In the genomic region with DNA sequence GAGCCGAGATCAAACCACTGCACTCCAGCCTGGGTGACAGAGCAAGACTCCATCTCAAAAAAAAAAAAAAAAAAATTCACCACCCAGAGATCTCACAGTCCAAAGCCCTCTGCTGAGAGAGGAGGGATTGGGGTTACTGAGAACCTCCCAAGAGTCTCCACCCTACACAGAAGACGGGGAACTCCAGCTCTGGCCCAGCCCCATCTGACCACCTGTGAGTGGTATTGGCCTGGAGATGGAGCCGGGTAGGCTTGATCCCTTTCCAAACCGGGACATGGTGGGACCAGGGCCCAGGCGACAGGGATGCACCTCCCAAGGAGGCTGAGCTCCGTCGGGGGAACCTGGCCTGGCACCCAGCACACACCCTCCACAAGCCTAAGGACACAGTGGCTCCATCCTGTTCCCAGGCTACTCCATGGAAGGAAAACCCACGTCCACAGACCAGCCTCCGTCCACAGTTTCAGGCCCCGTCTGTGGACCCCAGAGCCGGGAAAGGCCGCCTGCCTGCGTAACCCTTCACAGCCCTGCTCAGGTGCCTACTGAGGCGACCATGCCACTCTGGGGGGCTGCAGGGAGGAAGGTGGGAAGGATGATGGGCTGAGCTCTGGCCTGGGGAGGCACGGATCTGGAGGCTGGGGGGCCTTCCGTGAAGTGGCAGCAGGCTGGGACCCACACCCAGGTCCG, we compare ENCODE assay signal across 10 cellular contexts. TPM values are rescaled to one million over a fixed set of nuclear protein-coding genes. Genes with fewer than 3 reads are reported as not detected.
DNase-seq lines count a peak whose midpoint lies in the region; ATAC-seq and TF ChIP-seq lines count a peak whose summit lies in the region.
"Had no signal": no experiment of that assay in that cellular context is flagged by ENCODE, and none has a peak within 500 bp of the region (broad histone marks: within the 10 kb centered on the region; RNA-seq: fewer than 3 reads in every experiment).

No MANE protein-coding gene starts in this region.

- H3K27ac ChIP-seq in DND-41 (ENCODE audit: low read length) (peak overlapping the region; percentile 81), Panc1 (ENCODE audit: low read length) (peak overlapping the region; percentile 84), esophagus muscularis mucosa (replicated peaks in 1 of 4) (peak overlapping the region in 2 of 4 donors; percentile 97), prostate gland (no peak overlapping the region)

- H3K27me3 ChIP-seq in DND-41 (ENCODE audit: insufficient read depth, low read length, poor library complexity) (no peaks in the 10 kb centered on the region), Panc1 (ENCODE audit: control insufficient read depth, insufficient read depth, low read length) (no peaks in the 10 kb centered on the region), esophagus muscularis mucosa (no peaks in the 10 kb centered on the region), prostate gland (replicated peaks; ENCODE audit: insufficient read depth) (no peaks in the 10 kb centered on the region)
- H3K27me3 ChIP-seq: body of pancreas had no signal

- CTCF ChIA-PET in Panc1 (lab: Charles Lee), result interaction anchor here (0.6 to 0.7 kb wide), 2 partner anchors 14 to 87 kb away, joined by 3 read pairs; no protein-coding TSS in a partner anchor

- peak overlapping the region; percentile 91 for H3K4me2 ChIP-seq in DND-41 (ENCODE audit: insufficient read depth, low read length)

- no TSS peak for BruUV-seq in Panc1 (replicated peaks; lab: Mats Ljungman, UMichigan)

- ATAC-seq in DND-41 (ENCODE audit: insufficient read depth, low read depth) (no peak), Panc1 (no peak), GM19463 (IDR thresholded peaks at IDR 0.05; ENCODE audit: unreplicated experiment) (no peak), HG03354 (IDR thresholded peaks at IDR 0.05; ENCODE audit: poor library complexity, severe bottlenecking, unreplicated experiment) (no peak)
- ATAC-seq: body of pancreas had no signal

- peaks cover 47% of the 10 kb centered on the region for H3K4me1 ChIP-seq in DND-41 (ENCODE audit: insufficient read depth, low read length)
- H3K4me1 ChIP-seq in Panc1 (ENCODE audit: control insufficient read depth, insufficient read depth, low read length), result peaks cover 20% of the 10 kb centered on the region
- H3K4me1 ChIP-seq in esophagus muscularis mucosa, result peaks cover 70 to 85% (median 82%) of the 10 kb centered on the region in 4 donors
- H3K4me1 ChIP-seq in prostate gland (replicated peaks), result peaks cover 40% of the 10 kb centered on the region

- H3K9me3 ChIP-seq in DND-41 (ENCODE audit: insufficient read depth, low read length, severe bottlenecking) (no peaks in the 10 kb centered on the region), Panc1 (ENCODE audit: control insufficient read depth, insufficient read depth, low read depth, low read length) (no peaks in the 10 kb centered on the region), esophagus muscularis mucosa (no peaks in the 10 kb centered on the region), prostate gland (no peaks in the 10 kb centered on the region)
- H3K9me3 ChIP-seq: body of pancreas had no signal

- WGBS in esophagus muscularis mucosa, result 35% methylated on average over 8 of the region's 17 CpGs
- 38% methylated on average over 16 of the region's 17 CpGs for WGBS in prostate gland

- peaks cover 69% of the 10 kb centered on the region for H3K79me2 ChIP-seq in DND-41 (ENCODE audit: insufficient read depth, low read length)

- POLR2A ChIA-PET in Panc1 (lab: Charles Lee), result interaction anchor here (0.7 to 1.0 kb wide), 3 partner anchors 34 to 220 kb away, joined by 3 to 7 read pairs (median 3); no protein-coding TSS in a partner anchor

- no peak for TF ChIP-seq EP300 in esophagus muscularis mucosa (IDR thresholded peaks at IDR 0.05)

- TF ChIP-seq CTCF in DND-41 (IDR thresholded peaks at IDR 0.05; ENCODE audit: borderline replicate concordance, extremely low read depth, low read length, poor library complexity, severe bottlenecking) (no peak), Panc1 (IDR thresholded peaks at IDR 0.05) (no peak), esophagus muscularis mucosa (IDR thresholded peaks at IDR 0.05) (no peak), prostate gland (IDR thresholded peaks at IDR 0.05) (no peak)

- DNase-seq in DND-41 (no peak), Panc1 (ENCODE audit: low read depth, low spot score) (no peak), esophagus muscularis mucosa (ENCODE audit: extremely low spot score) (no peak), prostate gland (ENCODE audit: low spot score) (no peak), cortex of kidney (lab: John Stamatoyannopoulos, UW) (no peak), NCI-H526 (lab: John Stamatoyannopoulos, UW) (no peak)
- DNase-seq: NCI-H187 had no signal

- intact Hi-C loops in Panc1 (cut with micrococcal nuclease; ENCODE audit: unreplicated experiment), result no loop called here
- intact Hi-C loops in esophagus muscularis mucosa (cut with DNase I), result no loop called here
- intact Hi-C loops in prostate gland (cut with DNase I), result no loop called here

- TF ChIP-seq POLR2A in esophagus muscularis mucosa (IDR thresholded peaks at IDR 0.05; ENCODE audit: low read depth) (no peak), prostate gland (IDR thresholded peaks at IDR 0.05) (no peak)

- H3K9ac ChIP-seq in DND-41 (ENCODE audit: low read depth, low read length), result peak overlapping the region; percentile 92

- in situ Hi-C loops in Panc1 (cut with HindIII; ENCODE audit: low pct_unique_long_range_greater_than_20kb, low sequenced_read_pairs), result no loop called here

- peaks cover 63% of the 10 kb centered on the region for H4K20me1 ChIP-seq in DND-41 (ENCODE audit: insufficient read depth, low read length)

- H3K36me3 ChIP-seq in DND-41 (ENCODE audit: insufficient read depth, low read length) (peaks cover 60% of the 10 kb centered on the region), Panc1 (ENCODE audit: control insufficient read depth, insufficient read depth, low read length) (no peaks in the 10 kb centered on the region; the same call in 1 of the 2 replicates), esophagus muscularis mucosa (peaks cover under 1 to 11% (median 10%) of the 10 kb centered on the region in 4 donors), prostate gland (no peaks in the 10 kb centered on the region)

- no peak overlapping the region for H2AFZ ChIP-seq in DND-41 (ENCODE audit: low read depth, low read length)

- H3K4me3 ChIP-seq in DND-41 (ENCODE audit: low read depth in 1 of 2, low read length in 2 of 2), result peak overlapping the region; percentile 81 to 89; a peak in 3 of 4 replicates
- peak overlapping the region; percentile 55 to 75 for H3K4me3 ChIP-seq in Panc1 (ENCODE audit: low read depth in 2 of 2, low read length in 2 of 2)
- peak overlapping the region; percentile 84 to 96 (median 89) for H3K4me3 ChIP-seq in esophagus muscularis mucosa
- peak overlapping the region; percentile 79 to 86 for H3K4me3 ChIP-seq in prostate gland

RNA-seq across cellular contexts. Expression of a gene that starts 1.8 kb away (rescaled TPM):
- total RNA-seq in Panc1 (2021; ENCODE audit: unreplicated experiment) (193 TPM), esophagus muscularis mucosa (100 to 1,000 TPM; 129 to 187 (median 160) TPM), prostate gland (100 to 1,000 TPM; 216 to 377 TPM)
- polyA plus RNA-seq in Panc1 (2012; ENCODE audit: insufficient read length), result 263 TPM

RNA-seq across cellular contexts. Expression of a gene that starts 2.2 kb away (rescaled TPM):
- total RNA-seq in Panc1 (2021; ENCODE audit: unreplicated experiment), result not detected
- not detected for polyA plus RNA-seq in Panc1 (2012; ENCODE audit: insufficient read length)
- total RNA-seq in esophagus muscularis mucosa, result not detected
- not detected for total RNA-seq in prostate gland
- total RNA-seq: body of pancreas had no signal

RNA-seq across cellular contexts. Expression of a gene that starts 7.3 kb away (rescaled TPM):
- total RNA-seq in Panc1 (2021; ENCODE audit: unreplicated experiment), result 203 TPM
- 201 TPM for polyA plus RNA-seq in Panc1 (2012; ENCODE audit: insufficient read length)
- 10 to 100 TPM; 47.3 to 98.1 (median 81.3) TPM for total RNA-seq in esophagus muscularis mucosa
- total RNA-seq in prostate gland, result 100 to 1,000 TPM in 1 of 2 donors, 10 to 100 TPM in 1; 82.9 to 101 TPM

RNA-seq across cellular contexts. Expression of a gene that starts 18.9 kb away (rescaled TPM):
- total RNA-seq in Panc1 (2021; ENCODE audit: unreplicated experiment), result 4.6 TPM
- polyA plus RNA-seq in Panc1 (2012; ENCODE audit: insufficient read length), result 14.8 TPM
- under 1 TPM in 2 of 4 donors, not detected in 2; 0.13 to 0.17 TPM for total RNA-seq in esophagus muscularis mucosa
- under 1 TPM in 1 of 2 donors, not detected in 1; 0.34 TPM for total RNA-seq in prostate gland

RNA-seq across cellular contexts. Expression of a gene that starts 20.8 kb away (rescaled TPM):
- total RNA-seq in Panc1 (2021; ENCODE audit: unreplicated experiment) (47.5 TPM), esophagus muscularis mucosa (1 to 10 TPM; 3.9 to 9.5 (median 6.9) TPM), prostate gland (10 to 100 TPM; 16.2 to 25.1 TPM)
- 52.0 TPM for polyA plus RNA-seq in Panc1 (2012; ENCODE audit: insufficient read length)

Comparison
In these comparisons a context has a peak if more than half of its experiments do, and no peak if none do; other contexts are left out.
1. H3K27ac ChIP-seq: peak in DND-41 (single experiment) and Panc1 (single experiment); none in prostate gland (0 of 2).
2. Peak in every context shown above with its lines, with median percentiles within 50 percentile points of each other: H3K4me3 ChIP-seq.